ENCODE assay signal across 22 cellular contexts in genomic region chr9:2288309-2288708, GRCh38.
DNase-seq lines count a peak whose midpoint lies in the region; ATAC-seq and TF ChIP-seq lines count a peak whose summit lies in the region.
"Had no signal": no experiment of that assay in that cellular context is flagged by ENCODE, and none has a peak within 500 bp of the region (broad histone marks: within the 10 kb centered on the region; RNA-seq: fewer than 3 reads in every experiment).

No MANE protein-coding gene starts in this region.

- H3K4me1 ChIP-seq in Karpas-422 (ENCODE audit: low read length) (peaks cover 97% of the 10 kb centered on the region), neural progenitor cell (peaks cover 17% of the 10 kb centered on the region)

- H3K27ac Mint-ChIP-seq in WTC11 (peak overlapping the region; percentile 10; the same call in 1 of the 2 replicates), neural progenitor cell (peak overlapping the region; percentile 65)
- H3K27ac Mint-ChIP-seq in stimulated activated memory B cell treated with anti-CD40 and anti-IgM and Interleukin-4, amounts not matched to agents 10 μg/mL and 1 μg/mL and 100 μg/mL, for 72 hours = no peak overlapping the region
- H3K27ac Mint-ChIP-seq: CD4-positive, alpha-beta T cell; HFFc6 had no signal

- H3K9me2 ChIP-seq in Karpas-422 (replicated peaks; ENCODE audit: insufficient read depth, low read length) = no peaks in the 10 kb centered on the region

- DNase-seq in Karpas-422 = no peak
- DNase-seq in MV-4-11 (lab: John Stamatoyannopoulos, UW) = peak; percentile 91
- no peak for DNase-seq in WTC11 (ENCODE audit: low spot score)
- DNase-seq in neural progenitor cell (ENCODE audit: low spot score) = no peak
- no peak for DNase-seq in OCI-M2 (lab: John Stamatoyannopoulos, UW; ENCODE audit: unreplicated experiment)
- DNase-seq: BE2C; CD4-positive, alpha-beta T cell; COR-L47; DMS79; H9; HFFc6; KBM-7; NCI-H1417; NCI-H1694 treated with DMSO at 0.1 percent for 48 hours; NCI-H2081 treated with DMSO at 0.1 percent for 48 hours; NCI-H2171 treated with DMSO at 0.1 percent for 48 hours; NCI-H526; SJCRH30 had no signal

- TF ChIP-seq CTCF in WTC11 (IDR thresholded peaks at IDR 0.05) (no peak), neural progenitor cell (IDR thresholded peaks at IDR 0.05) (no peak)

- H3K4me1 Mint-ChIP-seq in WTC11 (peaks cover 45% of the 10 kb centered on the region), neural progenitor cell (peaks cover 21% of the 10 kb centered on the region)
- no peaks in the 10 kb centered on the region for H3K4me1 Mint-ChIP-seq in stimulated activated memory B cell treated with anti-CD40 and anti-IgM and Interleukin-4, amounts not matched to agents 10 μg/mL and 1 μg/mL and 100 μg/mL, for 72 hours

- H3K36me3 Mint-ChIP-seq in WTC11 (peaks cover 40% of the 10 kb centered on the region), neural progenitor cell (no peaks in the 10 kb centered on the region)
- no peaks in the 10 kb centered on the region for H3K36me3 Mint-ChIP-seq in stimulated activated memory B cell treated with anti-CD40 and anti-IgM and Interleukin-4, amounts not matched to agents 10 μg/mL and 1 μg/mL and 100 μg/mL, for 72 hours

- H3K9me3 Mint-ChIP-seq in WTC11 (peaks cover 10% of the 10 kb centered on the region), neural progenitor cell (peaks cover 2% of the 10 kb centered on the region)
- H3K9me3 Mint-ChIP-seq in stimulated activated memory B cell treated with anti-CD40 and anti-IgM and Interleukin-4, amounts not matched to agents 10 μg/mL and 1 μg/mL and 100 μg/mL, for 72 hours = no peaks in the 10 kb centered on the region
- H3K9me3 Mint-ChIP-seq: CD4-positive, alpha-beta T cell; H9; HFFc6 had no signal

- H2AFZ ChIP-seq in Karpas-422 (ENCODE audit: low read length) = no peak overlapping the region
- no peak overlapping the region for H2AFZ ChIP-seq in neural progenitor cell (replicated peaks)

- H3K27me3 Mint-ChIP-seq in WTC11 (ENCODE audit: low read depth) (peaks cover 7% of the 10 kb centered on the region), neural progenitor cell (ENCODE audit: insufficient read depth, low read depth) (no peaks in the 10 kb centered on the region)
- H3K27me3 Mint-ChIP-seq in stimulated activated memory B cell treated with anti-CD40 and anti-IgM and Interleukin-4, amounts not matched to agents 10 μg/mL and 1 μg/mL and 100 μg/mL, for 72 hours = peaks cover 25% of the 10 kb centered on the region

- H3K79me2 ChIP-seq in Karpas-422 (ENCODE audit: low read length) = no peaks in the 10 kb centered on the region
- no peaks in the 10 kb centered on the region for H3K79me2 ChIP-seq in neural progenitor cell (ENCODE audit: low read depth)

- ATAC-seq in WTC11 = no peak
- ATAC-seq in stimulated activated memory B cell treated with anti-CD40 and anti-IgM and Interleukin-4, amounts not matched to agents 10 μg/mL and 1 μg/mL and 100 μg/mL, for 72 hours = no peak
- no peak for ATAC-seq in HG02610 (IDR thresholded peaks at IDR 0.05; ENCODE audit: unreplicated experiment)

- H4K20me1 ChIP-seq in Karpas-422 (ENCODE audit: insufficient read depth, low read depth, low read length) (no peaks in the 10 kb centered on the region), neural progenitor cell (ENCODE audit: low read depth) (no peaks in the 10 kb centered on the region)

- peak overlapping the region; percentile 59 for H3K4me2 ChIP-seq in Karpas-422 (ENCODE audit: low read depth, low read length, poor library complexity, severe bottlenecking)
- H3K4me2 ChIP-seq in neural progenitor cell = no peak overlapping the region

- POLR2A ChIA-PET in WTC11 (lab: Charles Lee) = no interaction called here

- CTCF ChIA-PET in WTC11 (lab: Charles Lee) = no interaction called here

- H3K9me3 ChIP-seq in Karpas-422 (ENCODE audit: low read length) (no peaks in the 10 kb centered on the region), neural progenitor cell (ENCODE audit: low read depth) (no peaks in the 10 kb centered on the region)
- H3K9me3 ChIP-seq: BE2C, SJCRH30 had no signal

- H3K27ac ChIP-seq in Karpas-422 (ENCODE audit: low read length) (peak overlapping the region; percentile 95), neural progenitor cell (no peak overlapping the region)
- H3K27ac ChIP-seq: HL-60, RWPE1, SJCRH30 had no signal

- H3K9ac ChIP-seq in Karpas-422 (ENCODE audit: low read length) (peak overlapping the region; percentile 80), neural progenitor cell (no peak overlapping the region)

- H3K27me3 ChIP-seq in Karpas-422 (ENCODE audit: low read length) (no peaks in the 10 kb centered on the region), neural progenitor cell (no peaks in the 10 kb centered on the region)
- H3K27me3 ChIP-seq: BE2C, SJCRH30 had no signal

- no peaks in the 10 kb centered on the region for H3K36me3 ChIP-seq in Karpas-422 (ENCODE audit: insufficient read depth, low read length)
- H3K36me3 ChIP-seq in neural progenitor cell = no peaks in the 10 kb centered on the region
- H3K36me3 ChIP-seq: BE2C, SJCRH30 had no signal

- H3K4me3 Mint-ChIP-seq in WTC11 (no peak overlapping the region), neural progenitor cell (no peak overlapping the region)
- H3K4me3 Mint-ChIP-seq in stimulated activated memory B cell treated with anti-CD40 and anti-IgM and Interleukin-4, amounts not matched to agents 10 μg/mL and 1 μg/mL and 100 μg/mL, for 72 hours = no peak overlapping the region
- H3K4me3 Mint-ChIP-seq: CD4-positive, alpha-beta T cell; H9; HFFc6 had no signal

- H3F3A ChIP-seq in neural progenitor cell (ENCODE audit: low read depth) = no peaks in the 10 kb centered on the region

- H3K4me3 ChIP-seq in Karpas-422 (ENCODE audit: low read length) (no peak overlapping the region), neural progenitor cell (no peak overlapping the region)
- H3K4me3 ChIP-seq: SJCRH30 had no signal

TF ChIP-seq in WTC11, 78 proteins besides CTCF, POLR2A, EP300 and RAD21 (continues in another document):
- TF ChIP-seq FOXJ3 (CRISPR knock-in tag; IDR thresholded peaks at IDR 0.05; ENCODE audit: borderline replicate concordance) (no peak), NFATC4 (CRISPR knock-in tag; IDR thresholded peaks at IDR 0.05) (no peak), ZNF671 (CRISPR knock-in tag; IDR thresholded peaks at IDR 0.05) (no peak), RELA (CRISPR knock-in tag; IDR thresholded peaks at IDR 0.05; ENCODE audit: borderline replicate concordance) (no peak), MLX (CRISPR knock-in tag; IDR thresholded peaks at IDR 0.05) (no peak)
- TF ChIP-seq, protein P1, sequence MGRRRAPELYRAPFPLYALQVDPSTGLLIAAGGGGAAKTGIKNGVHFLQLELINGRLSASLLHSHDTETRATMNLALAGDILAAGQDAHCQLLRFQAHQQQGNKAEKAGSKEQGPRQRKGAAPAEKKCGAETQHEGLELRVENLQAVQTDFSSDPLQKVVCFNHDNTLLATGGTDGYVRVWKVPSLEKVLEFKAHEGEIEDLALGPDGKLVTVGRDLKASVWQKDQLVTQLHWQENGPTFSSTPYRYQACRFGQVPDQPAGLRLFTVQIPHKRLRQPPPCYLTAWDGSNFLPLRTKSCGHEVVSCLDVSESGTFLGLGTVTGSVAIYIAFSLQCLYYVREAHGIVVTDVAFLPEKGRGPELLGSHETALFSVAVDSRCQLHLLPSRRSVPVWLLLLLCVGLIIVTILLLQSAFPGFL (CRISPR knock-in tag; IDR thresholded peaks at IDR 0.05; ENCODE audit: borderline replicate concordance) = no peak
- TF ChIP-seq, protein P2, sequence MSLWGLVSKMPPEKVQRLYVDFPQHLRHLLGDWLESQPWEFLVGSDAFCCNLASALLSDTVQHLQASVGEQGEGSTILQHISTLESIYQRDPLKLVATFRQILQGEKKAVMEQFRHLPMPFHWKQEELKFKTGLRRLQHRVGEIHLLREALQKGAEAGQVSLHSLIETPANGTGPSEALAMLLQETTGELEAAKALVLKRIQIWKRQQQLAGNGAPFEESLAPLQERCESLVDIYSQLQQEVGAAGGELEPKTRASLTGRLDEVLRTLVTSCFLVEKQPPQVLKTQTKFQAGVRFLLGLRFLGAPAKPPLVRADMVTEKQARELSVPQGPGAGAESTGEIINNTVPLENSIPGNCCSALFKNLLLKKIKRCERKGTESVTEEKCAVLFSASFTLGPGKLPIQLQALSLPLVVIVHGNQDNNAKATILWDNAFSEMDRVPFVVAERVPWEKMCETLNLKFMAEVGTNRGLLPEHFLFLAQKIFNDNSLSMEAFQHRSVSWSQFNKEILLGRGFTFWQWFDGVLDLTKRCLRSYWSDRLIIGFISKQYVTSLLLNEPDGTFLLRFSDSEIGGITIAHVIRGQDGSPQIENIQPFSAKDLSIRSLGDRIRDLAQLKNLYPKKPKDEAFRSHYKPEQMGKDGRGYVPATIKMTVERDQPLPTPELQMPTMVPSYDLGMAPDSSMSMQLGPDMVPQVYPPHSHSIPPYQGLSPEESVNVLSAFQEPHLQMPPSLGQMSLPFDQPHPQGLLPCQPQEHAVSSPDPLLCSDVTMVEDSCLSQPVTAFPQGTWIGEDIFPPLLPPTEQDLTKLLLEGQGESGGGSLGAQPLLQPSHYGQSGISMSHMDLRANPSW (CRISPR knock-in tag; conservative IDR thresholded peaks at IDR 0.05; ENCODE audit: low read depth) = no peak
- TF ChIP-seq, protein P3, sequence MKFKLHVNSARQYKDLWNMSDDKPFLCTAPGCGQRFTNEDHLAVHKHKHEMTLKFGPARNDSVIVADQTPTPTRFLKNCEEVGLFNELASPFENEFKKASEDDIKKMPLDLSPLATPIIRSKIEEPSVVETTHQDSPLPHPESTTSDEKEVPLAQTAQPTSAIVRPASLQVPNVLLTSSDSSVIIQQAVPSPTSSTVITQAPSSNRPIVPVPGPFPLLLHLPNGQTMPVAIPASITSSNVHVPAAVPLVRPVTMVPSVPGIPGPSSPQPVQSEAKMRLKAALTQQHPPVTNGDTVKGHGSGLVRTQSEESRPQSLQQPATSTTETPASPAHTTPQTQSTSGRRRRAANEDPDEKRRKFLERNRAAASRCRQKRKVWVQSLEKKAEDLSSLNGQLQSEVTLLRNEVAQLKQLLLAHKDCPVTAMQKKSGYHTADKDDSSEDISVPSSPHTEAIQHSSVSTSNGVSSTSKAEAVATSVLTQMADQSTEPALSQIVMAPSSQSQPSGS (CRISPR knock-in tag; IDR thresholded peaks at IDR 0.05; ENCODE audit: borderline replicate concordance, low read depth) = no peak
